In genomic region chr20:22182148-22182547, GRCh38 we compare ENCODE assay signal across 2 cellular contexts.
TF ChIP-seq lines count a peak whose summit lies in the region.

No MANE protein-coding gene starts in this region.

TF ChIP-seq in HepG2, 621 proteins besides CTCF, POLR2A, EP300 and RAD21 (continued from another document):
- TF ChIP-seq ZGPAT (CRISPR knock-in tag; IDR thresholded peaks at IDR 0.05) (no peak), MTA1 (CRISPR knock-in tag; IDR thresholded peaks at IDR 0.05; ENCODE audit: borderline replicate concordance) (no peak), ZNF280B (CRISPR knock-in tag; IDR thresholded peaks at IDR 0.05; ENCODE audit: borderline replicate concordance) (no peak), THYN1 (CRISPR knock-in tag; IDR thresholded peaks at IDR 0.05; ENCODE audit: borderline replicate concordance, low read depth) (no peak), HOXA5 (CRISPR knock-in tag; IDR thresholded peaks at IDR 0.05) (no peak), MAFK (conservative IDR thresholded peaks at IDR 0.05 in 1 of 2, IDR thresholded peaks at IDR 0.05 in 1 of 2; ENCODE audit: low read length in 2 of 2) (peak; percentile 93 to 99), MAFF (IDR thresholded peaks at IDR 0.05; ENCODE audit: low read depth, low read length) (peak; percentile 96), NFE2L1 (CRISPR knock-in tag; IDR thresholded peaks at IDR 0.05; ENCODE audit: borderline replicate concordance) (no peak), ZBTB42 (CRISPR knock-in tag; IDR thresholded peaks at IDR 0.05) (no peak), KLF16 (CRISPR knock-in tag; IDR thresholded peaks at IDR 0.05) (no peak)

TF ChIP-seq in K562, 482 proteins besides CTCF, POLR2A, EP300 and RAD21 (continued from another document):
- no peak for TF ChIP-seq SNAPC5 (CRISPR knock-in tag; IDR thresholded peaks at IDR 0.05)
